Comparison of ENCODE assay signal across 25 cellular contexts in genomic region chr13:60646600-60646999, GRCh38.
"Had no signal": no experiment of that assay in that cellular context is flagged by ENCODE, and none has a peak within 500 bp of the region (broad histone marks: within the 10 kb centered on the region; RNA-seq: fewer than 3 reads in every experiment).

No MANE protein-coding gene starts in this region.

- H3K4me1 Mint-ChIP-seq: activated CD4-positive, alpha-beta T cell treated with anti-CD3 and anti-CD28 coated beads for 36 hours; activated naive CD4-positive, alpha-beta T cell treated with anti-CD3 and anti-CD28 coated beads, Interleukin-2, amount 10 ng/mL, durations not matched to agents 7 days and 5 days; activated naive CD8-positive, alpha-beta T cell treated with anti-CD3 and anti-CD28 coated beads for 36 hours; T-helper 17 cell had no signal

- H3K36me3 ChIP-seq: MG63 had no signal

- ATAC-seq: activated CD4-positive, alpha-beta T cell treated with anti-CD3 and anti-CD28 coated beads for 36 hours; activated CD8-positive, alpha-beta T cell treated with anti-CD3 and anti-CD28 coated beads for 36 hours; activated T-cell treated with anti-CD3 and anti-CD28 coated beads, Interleukin-2, amount 50 U/mL, for 72 hours; T-helper 17 cell had no signal

- H3K9me3 Mint-ChIP-seq: activated naive CD4-positive, alpha-beta T cell treated with anti-CD3 and anti-CD28 coated beads, Interleukin-2, amount 10 ng/mL, durations not matched to agents 7 days and 5 days; activated T-helper 2 cell treated with anti-CD3 and anti-CD28 coated beads, Interferon-gamma antibody, Interleukin-2, Interleukin-4, amounts not matched to agents 10 μg/mL and 5 μg/mL and 100 μg/mL, durations not matched to agents 14 hours and 24 hours and 36 hours had no signal

- DNase-seq: activated CD4-positive, alpha-beta T cell treated with anti-CD3 and anti-CD28 coated beads for 36 hours; activated CD4-positive, CD25-positive, alpha-beta regulatory T cell; activated CD8-positive, alpha-beta memory T cell treated with anti-CD3 and anti-CD28 coated beads, Interleukin-2, amount 50 U/mL, for 4 hours; activated CD8-positive, alpha-beta T cell treated with anti-CD3 and anti-CD28 coated beads for 36 hours; activated gamma-delta T cell treated with Interleukin-2 at 50 U/mL for 16 hours; activated naive CD4-positive, alpha-beta T cell treated with anti-CD3 and anti-CD28 coated beads, Interleukin-2, amount 10 ng/mL, durations not matched to agents 7 days and 5 days; activated naive CD8-positive, alpha-beta T cell treated with anti-CD3 and anti-CD28 coated beads for 36 hours; activated T-cell treated with anti-CD3 and anti-CD28 coated beads, Interleukin-2, amount 50 U/mL, for 72 hours; anterior cingulate cortex; cerebellar nuclear complex; MG63; NCI-H1105; NCI-H146; NCI-H187 treated with DMSO at 0.1 percent for 48 hours; NCI-H2081 treated with DMSO at 0.1 percent for 48 hours; NCI-H345; NCI-H510A; NCI-H526 treated with DMSO at 0.1 percent for 48 hours; NCI-H82; SHP77 treated with DMSO at 0.1 percent for 48 hours; T-helper 17 cell; T1000 had no signal

- H3K4me3 Mint-ChIP-seq: activated CD4-positive, alpha-beta T cell treated with anti-CD3 and anti-CD28 coated beads for 36 hours; activated CD8-positive, alpha-beta T cell treated with anti-CD3 and anti-CD28 coated beads for 36 hours; activated naive CD4-positive, alpha-beta T cell treated with anti-CD3 and anti-CD28 coated beads, Interleukin-2, amount 10 ng/mL, durations not matched to agents 7 days and 5 days; activated naive CD8-positive, alpha-beta T cell treated with anti-CD3 and anti-CD28 coated beads for 36 hours; activated T-cell treated with anti-CD3 and anti-CD28 coated beads, Interleukin-2, amount 50 U/mL, for 72 hours; T-helper 17 cell had no signal

- FAIRE-seq: RCC 7860, TTC549 had no signal

- H3K27me3 Mint-ChIP-seq: activated CD4-positive, alpha-beta T cell treated with anti-CD3 and anti-CD28 coated beads for 36 hours; activated naive CD4-positive, alpha-beta T cell treated with anti-CD3 and anti-CD28 coated beads, Interleukin-2, amount 10 ng/mL, durations not matched to agents 7 days and 5 days had no signal

- H3K36me3 Mint-ChIP-seq: activated naive CD4-positive, alpha-beta T cell treated with anti-CD3 and anti-CD28 coated beads, Interleukin-2, amount 10 ng/mL, durations not matched to agents 7 days and 5 days; activated naive CD8-positive, alpha-beta T cell treated with anti-CD3 and anti-CD28 coated beads for 36 hours had no signal

- H3K9me3 ChIP-seq: MG63 had no signal

- H3K27ac Mint-ChIP-seq: activated CD4-positive, alpha-beta T cell treated with anti-CD3 and anti-CD28 coated beads for 36 hours; activated CD8-positive, alpha-beta T cell treated with anti-CD3 and anti-CD28 coated beads for 36 hours; activated naive CD4-positive, alpha-beta T cell treated with anti-CD3 and anti-CD28 coated beads, Interleukin-2, amount 10 ng/mL, durations not matched to agents 7 days and 5 days; activated naive CD8-positive, alpha-beta T cell treated with anti-CD3 and anti-CD28 coated beads for 36 hours; activated T-cell treated with anti-CD3 and anti-CD28 coated beads, Interleukin-2, amount 50 U/mL, for 72 hours; activated T-helper 2 cell treated with anti-CD3 and anti-CD28 coated beads, Interferon-gamma antibody, Interleukin-2, Interleukin-4, amounts not matched to agents 10 μg/mL and 5 μg/mL and 100 μg/mL, durations not matched to agents 14 hours and 24 hours and 36 hours; T-helper 17 cell had no signal

- H3K4me3 ChIP-seq: MG63 had no signal

- H3K27me3 ChIP-seq: MG63 had no signal
